Comparison of ENCODE assay signal across 1 cellular context in genomic region chr10:121461307-121461706, GRCh38.
TF ChIP-seq lines count a peak whose summit lies in the region.

No MANE protein-coding gene starts in this region.

TF ChIP-seq in H1, 55 proteins besides CTCF, POLR2A, EP300 and RAD21 (continued from another document):
- TF ChIP-seq ATF2 (IDR thresholded peaks at IDR 0.05; ENCODE audit: low read length) (no peak), ZNF274 (IDR thresholded peaks at IDR 0.05; ENCODE audit: borderline replicate concordance, extremely low read depth, low read length) (no peak), MAX (IDR thresholded peaks at IDR 0.05) (no peak), E2F6 (IDR thresholded peaks at IDR 0.05) (no peak), YY1 (IDR thresholded peaks at IDR 0.05; ENCODE audit: low read depth, low read length) (no peak), SP1 (IDR thresholded peaks at IDR 0.05; ENCODE audit: low read depth, low read length) (no peak), CBX5 (IDR thresholded peaks at IDR 0.05; ENCODE audit: low read depth, low read length) (no peak), CBX8 (IDR thresholded peaks at IDR 0.05; ENCODE audit: borderline replicate concordance, low read depth, low read length) (no peak), RXRA (IDR thresholded peaks at IDR 0.05; ENCODE audit: insufficient read depth, low read depth, low read length) (no peak), MAFK (IDR thresholded peaks at IDR 0.05; ENCODE audit: low read depth, low read length) (no peak), CREB1 (IDR thresholded peaks at IDR 0.05) (no peak), KDM5A (IDR thresholded peaks at IDR 0.05; ENCODE audit: low read length) (no peak)
